In genomic region chr2:165115258-165115657, GRCh38 we compare ENCODE assay signal across 27 cellular contexts.
"Had no signal": no experiment of that assay in that cellular context is flagged by ENCODE, and none has a peak within 500 bp of the region (broad histone marks: within the 10 kb centered on the region; RNA-seq: fewer than 3 reads in every experiment).

No MANE protein-coding gene starts in this region.

- ATAC-seq: activated CD4-positive, alpha-beta T cell treated with anti-CD3 and anti-CD28 coated beads for 36 hours; activated CD8-positive, alpha-beta memory T cell treated with anti-CD3 and anti-CD28 coated beads, Interleukin-2, amount 10 ng/mL, durations not matched to agents 7 days and 5 days; activated CD8-positive, alpha-beta T cell treated with anti-CD3 and anti-CD28 coated beads, Interleukin-2, amount 10 ng/mL, durations not matched to agents 7 days and 5 days; activated naive CD4-positive, alpha-beta T cell treated with anti-CD3 and anti-CD28 coated beads, Interleukin-2, amount 50 U/mL, for 72 hours; gastrocnemius medialis; heart left ventricle had no signal

- H3K4me1 ChIP-seq: ascending aorta, breast epithelium, esophagus muscularis mucosa, gastrocnemius medialis, heart left ventricle had no signal

- H3K27ac ChIP-seq: ascending aorta, breast epithelium, cardiac muscle cell, coronary artery, esophagus muscularis mucosa, gastrocnemius medialis, heart left ventricle had no signal

- H3K36me3 ChIP-seq: ascending aorta, breast epithelium, cardiac muscle cell, esophagus muscularis mucosa, gastrocnemius medialis, heart left ventricle had no signal

- H3K4me3 ChIP-seq: ascending aorta, breast epithelium, cardiac muscle cell, coronary artery, dorsolateral prefrontal cortex, esophagus muscularis mucosa, gastrocnemius medialis, heart left ventricle had no signal

- DNase-seq: activated CD4-positive, alpha-beta memory T cell treated with anti-CD3 and anti-CD28 coated beads for 36 hours; activated CD4-positive, alpha-beta T cell treated with anti-CD3 and anti-CD28 coated beads for 36 hours; activated CD4-positive, alpha-beta T cell treated with anti-CD3 and anti-CD28 coated beads, Interleukin-2, amount 10 ng/mL, durations not matched to agents 24 days and 14 days; activated CD4-positive, CD25-positive, alpha-beta regulatory T cell; activated CD4-positive, CD25-positive, alpha-beta regulatory T cell treated with anti-CD3 and anti-CD28 coated beads, Interleukin-2, amount 50 U/mL, for 72 hours; activated CD8-positive, alpha-beta memory T cell treated with anti-CD3 and anti-CD28 coated beads, Interleukin-2, amount 10 ng/mL, durations not matched to agents 7 days and 5 days; activated CD8-positive, alpha-beta memory T cell treated with anti-CD3 and anti-CD28 coated beads, Interleukin-2, amount 50 U/mL, for 4 hours; activated CD8-positive, alpha-beta T cell treated with anti-CD3 and anti-CD28 coated beads, Interleukin-2, amount 10 ng/mL, durations not matched to agents 7 days and 5 days; activated effector memory CD4-positive, alpha-beta T cell treated with anti-CD3 and anti-CD28 coated beads, Interleukin-2, amount 50 U/mL, for 16 hours; activated naive CD4-positive, alpha-beta T cell treated with anti-CD3 and anti-CD28 coated beads, Interleukin-2, amount 10 ng/mL, durations not matched to agents 7 days and 5 days; activated naive CD8-positive, alpha-beta T cell treated with anti-CD3 and anti-CD28 coated beads, Interleukin-2, amount 10 ng/mL, durations not matched to agents 7 days and 5 days; activated T-cell treated with anti-CD3 and anti-CD28 coated beads, Interleukin-2, amount 50 U/mL, for 1 hour; activated T-cell treated with anti-CD3 and anti-CD28 coated beads, Interleukin-2, amount 50 U/mL, for 48 hours; dorsolateral prefrontal cortex; effector memory CD4-positive, alpha-beta T cell; erythroblast; foreskin keratinocyte; gastrocnemius medialis; glutamatergic neuron; heart left ventricle; T-helper 2 cell had no signal

- H3K27me3 ChIP-seq: ascending aorta, breast epithelium, cardiac muscle cell, dorsolateral prefrontal cortex, esophagus muscularis mucosa, foreskin keratinocyte, gastrocnemius medialis, heart left ventricle had no signal

- H3K9me3 ChIP-seq: ascending aorta, breast epithelium, esophagus muscularis mucosa, gastrocnemius medialis, heart left ventricle had no signal
